ENCODE assay signal across 10 cellular contexts in the genomic region with DNA sequence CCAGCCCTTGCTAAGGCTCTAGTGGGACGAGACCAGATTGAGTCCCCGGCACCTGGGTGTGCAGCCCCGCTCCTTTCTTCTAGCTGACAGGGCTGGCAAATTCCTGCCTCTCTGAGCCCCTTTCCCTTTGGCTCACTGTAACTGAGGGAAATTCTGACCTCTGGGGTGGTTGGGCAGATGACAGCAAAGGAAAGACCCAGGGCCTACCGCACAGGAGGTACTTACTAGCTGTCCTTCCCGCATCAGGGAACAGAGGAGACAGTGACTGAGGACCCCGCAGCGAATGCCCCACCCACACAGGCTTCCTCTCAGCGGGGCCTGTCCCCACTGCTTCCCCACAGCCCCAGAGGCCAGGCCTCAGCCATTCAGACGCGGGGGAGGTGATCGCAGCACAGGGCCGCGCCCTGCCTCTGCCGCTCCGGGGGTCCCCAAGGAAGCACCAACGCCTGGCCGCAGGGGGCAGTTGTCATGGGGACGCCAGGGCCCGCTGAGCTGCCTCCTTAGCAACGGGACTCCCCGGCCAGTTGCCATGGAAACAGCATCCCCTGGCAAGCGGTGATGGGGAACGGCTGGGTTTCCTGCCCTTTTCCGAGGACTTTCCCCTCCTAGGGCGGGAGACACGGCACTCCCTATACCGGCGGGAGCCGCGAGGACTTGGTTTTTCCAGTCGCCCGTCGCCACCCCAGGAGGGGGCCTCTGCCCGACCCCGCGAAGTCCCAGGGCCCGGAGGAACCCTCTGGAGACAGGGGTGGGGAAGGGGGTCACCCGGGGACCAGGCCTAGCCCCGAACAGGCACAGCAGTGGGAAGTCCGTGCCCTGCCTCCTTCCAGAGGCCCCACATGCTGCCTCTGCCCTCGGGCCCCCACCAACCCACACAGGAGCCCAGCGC. TPM values are rescaled to one million over a fixed set of nuclear protein-coding genes. Genes with fewer than 3 reads are reported as not detected.
DNase-seq lines count a peak whose midpoint lies in the region; TF ChIP-seq lines count a peak whose summit lies in the region.
"Had no signal": no experiment of that assay in that cellular context is flagged by ENCODE, and none has a peak within 500 bp of the region (broad histone marks: within the 10 kb centered on the region; RNA-seq: fewer than 3 reads in every experiment).

No MANE protein-coding gene starts in this region.

- no peak overlapping the region for H3K27ac Mint-ChIP-seq in Caco-2 (ENCODE audit: unreplicated experiment)

- no peak overlapping the region for H3K4me3 ChIP-seq in osteoblast (ENCODE audit: insufficient read depth, low read length)
- no peak overlapping the region for H3K4me3 ChIP-seq in Caco-2 (ENCODE audit: low read depth, low read length)

- no peaks in the 10 kb centered on the region for H3K36me3 Mint-ChIP-seq in Caco-2 (ENCODE audit: insufficient read depth, unreplicated experiment)

- H2AFZ ChIP-seq in osteoblast (ENCODE audit: low read length): no peak overlapping the region

- H3K4me1 Mint-ChIP-seq in Caco-2 (ENCODE audit: low read depth, unreplicated experiment): no peaks in the 10 kb centered on the region

- no TSS peak for BruUV-seq in Caco-2 (replicated peaks; lab: Mats Ljungman, UMichigan)

- H3K9me3 Mint-ChIP-seq in Caco-2 (ENCODE audit: unreplicated experiment): no peaks in the 10 kb centered on the region

- intact Hi-C loops in Caco-2 (cut with micrococcal nuclease; ENCODE audit: unreplicated experiment): no loop called here

- CTCF ChIA-PET in Caco-2 (lab: Charles Lee): no interaction called here

- no peaks in the 10 kb centered on the region for H3K4me1 ChIP-seq in osteoblast (ENCODE audit: insufficient read depth, low read length)
- H3K4me1 ChIP-seq in Caco-2: no peaks in the 10 kb centered on the region

- in situ Hi-C loops in GM13977 (cut with MboI; ENCODE audit: low pct_unique_long_range_greater_than_20kb, low sequenced_read_pairs, unreplicated experiment): no loop called here

- H3K36me3 ChIP-seq in osteoblast (ENCODE audit: insufficient read depth, low read length) (no peaks in the 10 kb centered on the region), Caco-2 (ENCODE audit: control insufficient read depth, insufficient read depth, low read length) (no peaks in the 10 kb centered on the region)

- no peak overlapping the region for H3K4me2 ChIP-seq in osteoblast (ENCODE audit: insufficient read depth, low read length)

- no peak overlapping the region for H3K4me3 Mint-ChIP-seq in Caco-2 (ENCODE audit: unreplicated experiment)

- TF ChIP-seq CTCF in GM13977 (IDR thresholded peaks at IDR 0.05; ENCODE audit: extremely low read depth, insufficient read depth, missing control alignments): no peak
- no peak for TF ChIP-seq CTCF in osteoblast (IDR thresholded peaks at IDR 0.05; ENCODE audit: extremely low read depth, low read depth, low read length)
- TF ChIP-seq CTCF in Caco-2 (IDR thresholded peaks at IDR 0.05; ENCODE audit: insufficient read depth in 1 of 2, low read depth in 1 of 2, low read length in 1 of 2, severe bottlenecking in 1 of 2, unreplicated experiment in 1 of 2): no peak

- H3K27me3 ChIP-seq in osteoblast (ENCODE audit: insufficient read depth, low read length) (peaks cover 9% of the 10 kb centered on the region), Caco-2 (replicated peaks; ENCODE audit: control insufficient read depth, insufficient read depth, low read length) (no peaks in the 10 kb centered on the region)

- DNase-seq in GM13977 (ENCODE audit: low spot score) (peak; percentile 84), NCI-H1417 (lab: John Stamatoyannopoulos, UW) (peak; percentile 33 to 98 (median 96)), fibroblast of the conjunctiva (ENCODE audit: low read depth) (peak; percentile 5), osteoblast (ENCODE audit: insufficient read length, low spot score, missing footprints) (peak; percentile 83), NCI-H526 (lab: John Stamatoyannopoulos, UW) (no peak), H4 (ENCODE audit: low spot score) (no peak), Caco-2 (no peak), SW 1271 (lab: John Stamatoyannopoulos, UW) (no peak)
- DNase-seq: cerebellar nuclear complex had no signal

- POLR2A ChIA-PET in Caco-2 (lab: Charles Lee): no interaction called here

- no peak overlapping the region for H3K27ac ChIP-seq in osteoblast (ENCODE audit: low read depth, low read length)

- H3K9me3 ChIP-seq in osteoblast (ENCODE audit: low read depth, low read length) (no peaks in the 10 kb centered on the region), Caco-2 (no peaks in the 10 kb centered on the region)

- H3K27me3 Mint-ChIP-seq in Caco-2 (ENCODE audit: insufficient read depth, unreplicated experiment): peaks cover 24% of the 10 kb centered on the region

- H3K79me2 ChIP-seq in osteoblast (ENCODE audit: insufficient read depth, low read length): no peaks in the 10 kb centered on the region

- no peaks in the 10 kb centered on the region for H4K20me1 ChIP-seq in osteoblast (ENCODE audit: insufficient read depth, low read length)

RNA-seq across cellular contexts. Expression of a gene that starts 50.1 kb away (rescaled TPM):
- total RNA-seq in osteoblast: not detected in 2 replicates
- total RNA-seq in H4 (2014; rRNA removed; shearing (Covaris generic)): 0.04 TPM in 2 replicates
- 0.16 and 0.29 TPM in 2 replicates for total RNA-seq in Caco-2 (2022)
- total RNA-seq: HT-29 had no signal

Comparison
In these comparisons a context has a peak if more than half of its experiments do, and no peak if none do; other contexts are left out.
1. DNase-seq: peak in GM13977 (single experiment), NCI-H1417 (3 of 3), fibroblast of the conjunctiva (single experiment) and osteoblast (single experiment); none in NCI-H526 (0 of 2), H4 (single experiment), Caco-2 (0 of 2) and SW 1271 (0 of 2).